1 cellular context compared by ENCODE assay signal in genomic region chr5:83071286-83071685, GRCh38.
TF ChIP-seq lines count a peak whose summit lies in the region.

No MANE protein-coding gene starts in this region.

TF ChIP-seq in K562, 482 proteins besides CTCF, POLR2A, EP300 and RAD21:
- peak; percentile 10; the same call in 1 of the 2 replicates for TF ChIP-seq C11orf30 (IDR thresholded peaks at IDR 0.05; ENCODE audit: low read depth)
- TF ChIP-seq KDM4B (IDR thresholded peaks at IDR 0.05; ENCODE audit: borderline replicate concordance in 2 of 2, low read depth in 1 of 2) = no peak
- no peak for TF ChIP-seq SMAD2 (IDR thresholded peaks at IDR 0.05; ENCODE audit: low read depth, low read length)
